In the genomic region with DNA sequence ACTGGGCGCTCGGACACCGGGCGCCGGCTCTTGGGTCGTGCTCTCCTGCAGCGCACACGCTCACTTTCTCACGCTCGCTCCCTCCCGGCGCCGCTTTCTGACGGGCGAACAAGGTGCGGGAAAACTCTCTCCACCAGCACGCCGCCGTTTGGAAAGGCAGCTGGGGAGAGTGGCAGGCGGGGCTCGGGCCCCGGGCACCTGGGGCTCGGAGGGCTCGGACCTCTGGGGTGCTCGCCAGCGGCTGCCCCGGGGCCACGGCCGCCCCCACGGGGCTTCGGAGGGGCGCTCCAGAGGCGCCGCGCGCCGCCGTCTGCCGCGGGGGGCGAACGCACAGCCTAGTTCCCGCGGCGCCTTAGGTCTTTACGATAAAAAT, we compare ENCODE assay signal across 1 cellular context.
TF ChIP-seq lines count a peak whose summit lies in the region.

No MANE protein-coding gene starts in this region.

TF ChIP-seq in H1, 55 proteins besides CTCF, POLR2A, EP300 and RAD21 (continued from another document):
- TF ChIP-seq RBBP5 (IDR thresholded peaks at IDR 0.05; ENCODE audit: borderline replicate concordance, low read depth, low read length) (peak; percentile 99; the same call in 1 of the 2 replicates), FOSL1 (IDR thresholded peaks at IDR 0.05; ENCODE audit: insufficient read depth, low read depth, low read length) (no peak), CBX8 (IDR thresholded peaks at IDR 0.05; ENCODE audit: borderline replicate concordance, low read depth, low read length) (no peak), SIRT6 (IDR thresholded peaks at IDR 0.05; ENCODE audit: low read length) (no peak), CREB1 (IDR thresholded peaks at IDR 0.05) (0 out of 2 replicates have a peak, but pooled peaks have one; percentile 29), TAF1 (IDR thresholded peaks at IDR 0.05; ENCODE audit: low read depth, low read length) (no peak)
